ENCODE assay signal across 10 cellular contexts in genomic region chr17:30363715-30364202, GRCh38. TPM values are rescaled to one million over a fixed set of nuclear protein-coding genes. Genes with fewer than 3 reads are reported as not detected.
A peak's percentile ranks its signal among the peaks of the same experiment; 100 is the strongest.
DNase-seq lines count a peak whose midpoint lies in the region; ATAC-seq, FAIRE-seq and TF ChIP-seq lines count a peak whose summit lies in the region.
"Had no signal": no experiment of that assay in that cellular context is flagged by ENCODE, and none has a peak within 500 bp of the region (broad histone marks: within the 10 kb centered on the region; RNA-seq: fewer than 3 reads in every experiment).

No MANE protein-coding gene starts in this region.

- H4K20me1 ChIP-seq in K562 (replicated peaks; ENCODE audit: control insufficient read depth, insufficient read depth, low read length) (no peaks in the 10 kb centered on the region), H9 (ENCODE audit: control insufficient read depth, insufficient read depth, insufficient read length) (no peaks in the 10 kb centered on the region)

- H3K27ac ChIP-seq in K562 (ENCODE audit: extremely low read depth, low read depth, low read length) (no peak overlapping the region), H9 (ENCODE audit: insufficient read length, low read depth, low read length) (no peak overlapping the region), vagina (no peak overlapping the region)
- H3K27ac ChIP-seq: 22Rv1 had no signal

- TF ChIP-seq CTCF in K562 (IDR thresholded peaks at IDR 0.05 in 2 of 3, conservative IDR thresholded peaks at IDR 0.05 in 1 of 3; ENCODE audit: insufficient read depth in 2 of 3, low read depth in 1 of 3, low read length in 3 of 3) (no peak), H9 (conservative IDR thresholded peaks at IDR 0.05) (no peak), vagina (IDR thresholded peaks at IDR 0.05) (no peak)

- WGBS in K562 (ENCODE audit: insufficient coverage, low coverage, missing lambda C conversion rate), result 0% methylated on average over 1 of the region's 1 CpG
- WGBS in H9 (ENCODE audit: extremely low coverage, insufficient read length, low lambda C conversion rate), result no CpG with 5 or more reads among the region's 1 CpG

- POLR2A ChIA-PET in K562 (lab: Yijun Ruan, JAX), result interaction anchor here (0.8 kb wide), 1 partner anchor 10 kb away, joined by 3 read pairs; no protein-coding TSS in a partner anchor

- no TSS peak for BruUV-seq in K562 (replicated peaks; lab: Mats Ljungman, UMichigan)

- no peak overlapping the region for H3K23ac ChIP-seq in H9 (ENCODE audit: insufficient read length, low read depth, low read length)

- no peaks in the 10 kb centered on the region for H3K27me3 Mint-ChIP-seq in T-helper 1 cell treated with Interleukin-12 subunit alpha and Interleukin-12 subunit beta and Interleukin-4 antibody, amounts not matched to agents 30 μg/mL and 1 μg/mL, for 36 hours (ENCODE audit: low read depth)
- no peaks in the 10 kb centered on the region; the same call in 1 of the 2 replicates for H3K27me3 Mint-ChIP-seq in H9 (ENCODE audit: low read depth)

- H3K9me3 ChIP-seq in K562 (replicated peaks; ENCODE audit: control insufficient read depth, insufficient read depth, low read depth, low read length) (peaks cover 4% of the 10 kb centered on the region), H9 (ENCODE audit: control insufficient read depth, low read depth, low read length) (no peaks in the 10 kb centered on the region), vagina (no peaks in the 10 kb centered on the region)

- TF ChIP-seq POLR2A in K562 (conservative IDR thresholded peaks at IDR 0.05), result no peak
- no peak for TF ChIP-seq POLR2A in vagina (IDR thresholded peaks at IDR 0.05)

- no peak for TF ChIP-seq RAD21 in K562 (CRISPR knock-in tag; conservative IDR thresholded peaks at IDR 0.05 in 1 of 2, IDR thresholded peaks at IDR 0.05 in 1 of 2)

- intact Hi-C loops in K562 (cut with micrococcal nuclease), result no loop called here
- intact Hi-C loops in vagina (cut with DNase I), result no loop called here

- H3K4ac ChIP-seq in H9 (ENCODE audit: low read depth, low read length), result no peak overlapping the region

- H3K23me2 ChIP-seq in H9 (ENCODE audit: insufficient read length, low read depth, low read length, poor library complexity, severe bottlenecking), result no peaks in the 10 kb centered on the region

- H2BK120ac ChIP-seq in H9 (ENCODE audit: low read depth, low read length, poor library complexity, severe bottlenecking), result no peak overlapping the region

- H2BK12ac ChIP-seq in H9 (ENCODE audit: insufficient read length, low read depth, low read length), result no peak overlapping the region

- no peak overlapping the region for H3K18ac ChIP-seq in H9 (ENCODE audit: insufficient read length, low read depth, low read length)

- H3K56ac ChIP-seq in H9 (ENCODE audit: insufficient read length, low read depth, low read length), result no peak overlapping the region

- CTCF ChIA-PET in K562 (lab: Yijun Ruan, JAX; ENCODE audit: low intra/inter-chr PET ratio), result interaction anchor here (0.8 kb wide), 1 partner anchor 351 kb away, joined by 3 read pairs; no protein-coding TSS in a partner anchor

- H4K5ac ChIP-seq in H9 (ENCODE audit: insufficient read length, low read depth, low read length), result no peak overlapping the region

- in situ Hi-C loops in K562 (cut with MboI), result no loop called here

- H3K27me3 ChIP-seq in K562 (ENCODE audit: control insufficient read depth in 2 of 2, insufficient read depth in 2 of 2, low read length in 2 of 2), result peaks cover under 1 to 7% of the 10 kb centered on the region in 2 experiments; a peak in 3 of 5 replicates
- no peaks in the 10 kb centered on the region for H3K27me3 ChIP-seq in H9 (ENCODE audit: insufficient read depth, low read length)
- H3K27me3 ChIP-seq in vagina, result no peaks in the 10 kb centered on the region

- H3T11ph ChIP-seq in H9 (ENCODE audit: low read length), result no peak overlapping the region

- H3K27ac Mint-ChIP-seq in T-helper 1 cell treated with Interleukin-12 subunit alpha and Interleukin-12 subunit beta and Interleukin-4 antibody, amounts not matched to agents 30 μg/mL and 1 μg/mL, for 36 hours, result peak overlapping the region; percentile 84
- no peak overlapping the region for H3K27ac Mint-ChIP-seq in H9

- no peaks in the 10 kb centered on the region; a peak in 1 of 5 replicates for H3K4me1 ChIP-seq in K562 (replicated peaks in 1 of 2; ENCODE audit: control insufficient read depth in 2 of 2, insufficient read depth in 2 of 2, low read length in 2 of 2)
- H3K4me1 ChIP-seq in H9 (ENCODE audit: insufficient read depth, low read length), result no peaks in the 10 kb centered on the region
- H3K4me1 ChIP-seq in vagina, result no peaks in the 10 kb centered on the region

- H3K4me1 Mint-ChIP-seq in T-helper 1 cell treated with Interleukin-12 subunit alpha and Interleukin-12 subunit beta and Interleukin-4 antibody, amounts not matched to agents 30 μg/mL and 1 μg/mL, for 36 hours (ENCODE audit: low read depth), result peaks cover 25% of the 10 kb centered on the region
- peaks cover 0 to 8% of the 10 kb centered on the region in 2 experiments; a peak in 2 of 4 replicates for H3K4me1 Mint-ChIP-seq in H9

- H3K9me1 ChIP-seq in K562 (ENCODE audit: control insufficient read depth, insufficient read depth, low read length), result no peaks in the 10 kb centered on the region

- H2BK20ac ChIP-seq in H9 (ENCODE audit: low read depth, low read length, poor library complexity, severe bottlenecking), result no peak overlapping the region

- H3K14ac ChIP-seq in H9 (ENCODE audit: insufficient read depth, low read length), result no peak overlapping the region

- peak; percentile 94 for ATAC-seq in HG03175 (IDR thresholded peaks at IDR 0.05; ENCODE audit: unreplicated experiment)
- no peak for ATAC-seq in K562

- H2AFZ ChIP-seq in K562 (ENCODE audit: low read depth, low read length) (no peak overlapping the region), H9 (ENCODE audit: low read length) (no peak overlapping the region)

- H2BK15ac ChIP-seq in H9 (ENCODE audit: low read depth, low read length), result no peak overlapping the region

- peak; percentile 74 for DNase-seq in activated gamma-delta T cell treated with Interleukin-2 at 50 U/mL for 16 hours
- DNase-seq in activated gamma-delta T cell (lab: John Stamatoyannopoulos, UW), result no peak
- DNase-seq in K562 (ENCODE audit: extremely low read depth in 1 of 4, low spot score in 3 of 4), result peak in 1 of 4 experiments; percentile 41
- DNase-seq in stimulated activated CD4-positive, alpha-beta T cell treated with anti-CD3 and anti-CD28 coated beads, Interleukin-12 subunit alpha, Interleukin-12 subunit beta, amount 100 ng/mL, for 48 hours (ENCODE audit: low read depth in 2 of 3, low spot score in 1 of 3), result peak; percentile 73 to 89 (median 87)
- no peak for DNase-seq in H9
- DNase-seq in vagina (ENCODE audit: extremely low spot score in 2 of 2), result no peak

- FAIRE-seq in K562 (lab: Jason Lieb, UNC), result no peak

- no peak overlapping the region for H4K91ac ChIP-seq in H9 (ENCODE audit: insufficient read length, low read depth, low read length)

- peak overlapping the region; percentile 1 for H3K4me3 Mint-ChIP-seq in T-helper 1 cell treated with Interleukin-12 subunit alpha and Interleukin-12 subunit beta and Interleukin-4 antibody, amounts not matched to agents 30 μg/mL and 1 μg/mL, for 36 hours
- no peak overlapping the region for H3K4me3 Mint-ChIP-seq in H9

- no peaks in the 10 kb centered on the region for H3K79me1 ChIP-seq in H9 (ENCODE audit: insufficient read depth, low read depth, low read length, poor library complexity, severe bottlenecking)

- H3K4me3 ChIP-seq in K562, result no peak overlapping the region
- H3K4me3 ChIP-seq in vagina, result no peak overlapping the region

- no peak for TF ChIP-seq EP300 in K562 (IDR thresholded peaks at IDR 0.05; ENCODE audit: low read length)

- no peak overlapping the region for H3K9ac ChIP-seq in K562 (ENCODE audit: insufficient read depth in 1 of 2, low read depth in 2 of 2, low read length in 2 of 2)
- H3K9ac ChIP-seq in H9 (ENCODE audit: extremely low read depth, insufficient read length, low read length), result no peak overlapping the region

- H3K36me3 Mint-ChIP-seq in T-helper 1 cell treated with Interleukin-12 subunit alpha and Interleukin-12 subunit beta and Interleukin-4 antibody, amounts not matched to agents 30 μg/mL and 1 μg/mL, for 36 hours (ENCODE audit: low read depth), result peaks cover 13% of the 10 kb centered on the region
- peaks cover 0 to 6% (median 2%) of the 10 kb centered on the region in 3 experiments; a peak in 3 of 7 replicates for H3K36me3 Mint-ChIP-seq in H9 (ENCODE audit: insufficient read depth in 1 of 3, low read depth in 3 of 3)

- no peaks in the 10 kb centered on the region for H3K79me2 ChIP-seq in K562 (ENCODE audit: control insufficient read depth, insufficient read depth, low read length)
- H3K79me2 ChIP-seq in H9 (ENCODE audit: insufficient read depth, low read length), result no peaks in the 10 kb centered on the region

- H3K4me2 ChIP-seq in K562 (ENCODE audit: insufficient read depth, low read length) (no peak overlapping the region), H9 (ENCODE audit: insufficient read depth, insufficient read length, low read length) (no peak overlapping the region)

- no peak overlapping the region for H2AK5ac ChIP-seq in H9 (ENCODE audit: insufficient read length, low read length)

- peaks cover 20% of the 10 kb centered on the region for H3K9me3 Mint-ChIP-seq in T-helper 1 cell treated with Interleukin-12 subunit alpha and Interleukin-12 subunit beta and Interleukin-4 antibody, amounts not matched to agents 30 μg/mL and 1 μg/mL, for 36 hours
- peaks cover 4 to 11% of the 10 kb centered on the region in 2 experiments; a peak in 4 of 5 replicates for H3K9me3 Mint-ChIP-seq in H9

- H2BK5ac ChIP-seq in H9 (ENCODE audit: insufficient read length, low read length), result no peak overlapping the region

- H3K36me3 ChIP-seq in K562 (ENCODE audit: control insufficient read depth, insufficient read depth, low read length), result no peaks in the 10 kb centered on the region
- no peaks in the 10 kb centered on the region for H3K36me3 ChIP-seq in vagina

- no peak overlapping the region for H4K8ac ChIP-seq in H9 (replicated peaks; ENCODE audit: insufficient read length, low read depth, low read length)

RNA-seq across cellular contexts. Expression of gene CPD, which starts 15.0 kb away (rescaled TPM):
- total RNA-seq in K562 (2011; cell fraction: chromatin; rRNA removed; ENCODE audit: low replicate concordance), result 55.4 and 75.5 TPM in 2 replicates
- 32.4 and 50.1 TPM in 2 replicates for total RNA-seq in K562 (2011; cell fraction: nucleolus; rRNA removed)
- 56.6 and 61.7 TPM in 2 replicates for total RNA-seq in K562 (2011; cell fraction: nucleoplasm; rRNA removed)
- 16.2 and 22.4 TPM in 2 replicates for total RNA-seq in K562 (2014; rRNA removed)
- total RNA-seq in K562 (2014; rRNA removed; fragmentation: Illumina TruSeq; extraction: Trizol), result 21.9 and 26.1 TPM in 2 replicates
- 20.8 and 21.7 TPM in 2 replicates for total RNA-seq in K562 (2015; rRNA removed; fragmentation: Illumina TruSeq; extraction: Trizol)
- 21.3 and 24.4 TPM in 2 replicates for total RNA-seq in K562 (2021)
- 11.2 and 20.4 TPM in 2 replicates for polyA plus RNA-seq in K562 (2011; rRNA removed)
- 3.8 and 5.1 TPM in 2 replicates for polyA plus RNA-seq in K562 (2011; cell fraction: cytosol; rRNA removed)
- polyA plus RNA-seq in K562 (2011; cell fraction: nucleus; rRNA removed), result 8.6 and 9.4 TPM in 2 replicates
- 10.9 and 17.2 TPM in 2 replicates for polyA plus RNA-seq in K562 (2012)
- polyA plus RNA-seq in K562 (2014; fragmentation: Illumina TruSeq; extraction: Trizol), result 16.4 and 16.7 TPM in 2 replicates
- polyA plus RNA-seq in K562 (2014; fragmentation: Nextera tagmentation; extraction: Ambion mirVana), result 1 to 10 TPM; 4.5 to 4.9 TPM
- polyA plus RNA-seq in K562 (2014; rRNA removed), result 6.9 and 8.6 TPM in 2 replicates
- 55.2 and 66.7 TPM in 2 replicates for polyA minus RNA-seq in K562 (2011; rRNA and poly(A)+ RNA removed)
- 23.1 and 45.0 TPM in 2 replicates for polyA minus RNA-seq in K562 (2011; cell fraction: cytosol; rRNA and poly(A)+ RNA removed)
- 9.0 and 13.3 TPM in 2 replicates for polyA minus RNA-seq in K562 (2011; cell fraction: nucleus; rRNA and poly(A)+ RNA removed)
- total RNA-seq in H9 (2021), result 42.8 and 47.0 TPM in 2 replicates
- total RNA-seq in vagina, result 56.5 TPM

RNA-seq across cellular contexts. Expression of gene TMIGD1, which starts 29.9 kb away (rescaled TPM):
- total RNA-seq in K562 (2011; cell fraction: chromatin; rRNA removed; ENCODE audit: low replicate concordance), result not detected in 2 replicates
- not detected in 2 replicates for total RNA-seq in K562 (2011; cell fraction: nucleolus; rRNA removed)
- not detected in 2 replicates for total RNA-seq in K562 (2011; cell fraction: nucleoplasm; rRNA removed)
- not detected in 2 replicates for total RNA-seq in K562 (2014; rRNA removed)
- not detected in 2 replicates for total RNA-seq in K562 (2014; rRNA removed; fragmentation: Illumina TruSeq; extraction: Trizol)
- total RNA-seq in K562 (2015; rRNA removed; fragmentation: Illumina TruSeq; extraction: Trizol), result not detected in 2 replicates
- total RNA-seq in K562 (2021), result not detected in 2 replicates
- polyA plus RNA-seq in K562 (2011; rRNA removed), result not detected in 2 replicates
- not detected in 2 replicates for polyA plus RNA-seq in K562 (2011; cell fraction: cytosol; rRNA removed)
- not detected in 2 replicates for polyA plus RNA-seq in K562 (2011; cell fraction: nucleus; rRNA removed)
- polyA plus RNA-seq in K562 (2012), result not detected in 2 replicates
- not detected in 2 replicates for polyA plus RNA-seq in K562 (2014; fragmentation: Illumina TruSeq; extraction: Trizol)
- not detected for polyA plus RNA-seq in K562 (2014; fragmentation: Nextera tagmentation; extraction: Ambion mirVana)
- polyA plus RNA-seq in K562 (2014; rRNA removed), result not detected in 2 replicates
- not detected in 2 replicates for polyA minus RNA-seq in K562 (2011; rRNA and poly(A)+ RNA removed)
- not detected in 2 replicates for polyA minus RNA-seq in K562 (2011; cell fraction: cytosol; rRNA and poly(A)+ RNA removed)
- not detected in 2 replicates for polyA minus RNA-seq in K562 (2011; cell fraction: nucleus; rRNA and poly(A)+ RNA removed)
- total RNA-seq in H9 (2021), result not detected in 2 replicates
- total RNA-seq in vagina, result not detected
- total RNA-seq: dermis microvascular lymphatic vessel endothelial cell had no signal

Comparison
In these comparisons a context has a peak if more than half of its experiments do, and no peak if none do; other contexts are left out.
1. DNase-seq: peak in activated gamma-delta T cell treated with Interleukin-2 at 50 U/mL for 16 hours (single experiment) and stimulated activated CD4-positive, alpha-beta T cell treated with anti-CD3 and anti-CD28 coated beads, Interleukin-12 subunit alpha, Interleukin-12 subunit beta, amount 100 ng/mL, for 48 hours (3 of 3); none in activated gamma-delta T cell (single experiment), H9 (single experiment) and vagina (0 of 2).